ENCODE assay signal across 22 cellular contexts in genomic region chr1:193726722-193727121, GRCh38.
"Had no signal": no experiment of that assay in that cellular context is flagged by ENCODE, and none has a peak within 500 bp of the region (broad histone marks: within the 10 kb centered on the region; RNA-seq: fewer than 3 reads in every experiment).

No MANE protein-coding gene starts in this region.

- H3K36me3 ChIP-seq: colonic mucosa, right atrium auricular region, sigmoid colon, suprapubic skin, thyroid gland, uterus had no signal

- H3K27ac ChIP-seq: colonic mucosa, hepatocyte, right atrium auricular region, sigmoid colon, skin epidermis, suprapubic skin, thyroid gland, uterus had no signal

- H3K27me3 ChIP-seq: colonic mucosa, hepatocyte, right atrium auricular region, sigmoid colon, suprapubic skin, thyroid gland, uterus had no signal

- H3K4me1 ChIP-seq: colonic mucosa, right atrium auricular region, sigmoid colon, suprapubic skin, thyroid gland, uterus had no signal

- H2AFZ ChIP-seq: hepatocyte had no signal

- H3K9me3 ChIP-seq: colonic mucosa, right atrium auricular region, sigmoid colon, suprapubic skin, thyroid gland, uterus had no signal

- ATAC-seq: left colon, left ventricle myocardium superior had no signal

- DNase-seq: colonic mucosa; dermis blood vessel endothelial cell; endodermal cell; erythroblast; foreskin melanocyte; head of caudate nucleus; left colon; left ventricle myocardium superior; mesendoderm; naive B cell; posterior cingulate gyrus; sigmoid colon; stimulated activated CD4-positive, alpha-beta T cell treated with anti-CD3 and anti-CD28 coated beads, Interleukin-2, amount 100 ng/mL, for 24 hours; stimulated activated CD4-positive, alpha-beta T cell treated with anti-CD3 and anti-CD28 coated beads, Interleukin-4, amount 100 ng/mL, for 4 hours; stimulated activated naive CD4-positive, alpha-beta T cell; thyroid gland; uterus had no signal

- H3K4me3 ChIP-seq: colonic mucosa, hepatocyte, lung, right atrium auricular region, sigmoid colon, skin epidermis, suprapubic skin, thyroid gland, uterus had no signal
